ENCODE assay signal across 8 cellular contexts in the genomic region with DNA sequence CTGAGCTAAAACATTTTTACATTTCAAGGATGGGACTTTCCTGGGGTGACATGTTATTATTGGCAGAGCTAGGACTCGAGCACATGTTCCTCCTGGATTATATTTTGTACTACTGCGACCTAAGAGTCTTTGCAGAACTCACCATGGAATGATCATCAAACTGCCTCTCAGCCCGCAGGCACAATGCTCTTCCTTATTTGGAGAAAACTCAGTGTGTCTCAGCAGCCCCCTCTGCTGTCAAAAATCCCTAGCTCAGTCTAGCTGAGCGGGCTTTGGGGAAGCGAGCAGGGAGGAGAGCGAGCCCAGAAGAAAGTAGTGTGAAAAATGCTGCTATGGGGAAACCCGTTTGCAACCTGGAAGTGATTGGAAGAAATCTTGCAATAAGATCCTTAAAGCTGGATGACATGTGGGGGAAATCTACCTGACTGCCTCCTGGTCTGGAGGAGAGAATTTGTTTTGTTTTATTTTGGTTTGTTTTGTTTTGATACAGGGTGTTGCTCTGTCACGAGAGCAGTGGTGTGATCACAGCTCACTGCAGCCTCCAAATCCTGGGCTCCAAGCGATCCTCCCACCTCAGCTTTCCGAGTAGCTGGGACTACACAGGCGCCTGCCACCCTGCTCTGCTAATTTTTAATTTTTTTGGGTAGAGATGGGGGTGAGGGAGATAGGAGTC.
DNase-seq lines count a peak whose midpoint lies in the region; ATAC-seq and TF ChIP-seq lines count a peak whose summit lies in the region.

No MANE protein-coding gene starts in this region.

- H3F3A ChIP-seq in SK-N-SH (replicated peaks; ENCODE audit: insufficient read depth), result no peaks in the 10 kb centered on the region

- H3K27me3 ChIP-seq in SK-N-SH (ENCODE audit: insufficient read depth), result no peaks in the 10 kb centered on the region
- no peaks in the 10 kb centered on the region for H3K27me3 ChIP-seq in upper lobe of right lung

- ATAC-seq in activated naive CD4-positive, alpha-beta T cell treated with anti-CD3 and anti-CD28 coated beads, Interleukin-2, amount 50 U/mL, for 72 hours, result peak; percentile 81 to 98
- ATAC-seq in Right ventricle myocardium superior (ENCODE audit: poor library complexity) (peak; percentile 100), upper lobe of right lung (peak; percentile 100)

- H3K36me3 Mint-ChIP-seq in activated naive CD4-positive, alpha-beta T cell treated with anti-CD3 and anti-CD28 coated beads, Interleukin-2, amount 50 U/mL, for 72 hours, result no peaks in the 10 kb centered on the region

- TF ChIP-seq EP300 in SK-N-SH (IDR thresholded peaks at IDR 0.05; ENCODE audit: borderline replicate concordance in 1 of 2, low read depth in 1 of 2, low read length in 1 of 2), result no peak

- H4K20me1 ChIP-seq in SK-N-SH (ENCODE audit: insufficient read depth), result no peaks in the 10 kb centered on the region

- peak; percentile 91 for TF ChIP-seq CTCF in SK-N-SH (IDR thresholded peaks at IDR 0.05)
- peak; percentile 89 for TF ChIP-seq CTCF in upper lobe of right lung (IDR thresholded peaks at IDR 0.05)

- in situ Hi-C loops in G401 (cut with HindIII; ENCODE audit: low sequenced_read_pairs), result no loop called here

- H3K9ac ChIP-seq in SK-N-SH, result no peak overlapping the region

- 14% methylated on average over 11 of the region's 11 CpGs for WGBS in SK-N-SH (ENCODE audit: low lambda C conversion rate)

- H3K27ac Mint-ChIP-seq in activated naive CD4-positive, alpha-beta T cell treated with anti-CD3 and anti-CD28 coated beads, Interleukin-2, amount 50 U/mL, for 72 hours, result no peak overlapping the region

- H2AFZ ChIP-seq in SK-N-SH (ENCODE audit: low read depth), result peak overlapping the region; percentile 75; the same call in 1 of the 2 replicates

- peak; percentile 87 for DNase-seq in G401 (ENCODE audit: low spot score)
- peak; percentile 93 for DNase-seq in HCEC 1CT
- DNase-seq in NAMALWA (ENCODE audit: low spot score), result peak; percentile 96
- peak; percentile 77 for DNase-seq in SK-N-SH
- peak; percentile 64 to 78 for DNase-seq in activated naive CD4-positive, alpha-beta T cell treated with anti-CD3 and anti-CD28 coated beads, Interleukin-2, amount 50 U/mL, for 72 hours (ENCODE audit: low spot score in 2 of 2)
- peak; percentile 89 for DNase-seq in Right ventricle myocardium superior
- peak; percentile 93 for DNase-seq in posterior vena cava (ENCODE audit: low spot score)
- peak; percentile 84 for DNase-seq in upper lobe of right lung

- H3K79me2 ChIP-seq in SK-N-SH (ENCODE audit: insufficient read depth), result no peaks in the 10 kb centered on the region

- CTCF ChIA-PET in SK-N-SH (lab: Yijun Ruan, JAX), result interaction anchor here (0.6 to 4.9 kb wide), 50 partner anchors 9 to 1298 kb away, joined by 3 to 81 read pairs (median 6); a partner anchor contains a TSS

- no peak overlapping the region for H3K4me2 ChIP-seq in SK-N-SH

- H3K4me1 ChIP-seq in SK-N-SH (ENCODE audit: control insufficient read depth in 1 of 2, insufficient read depth in 2 of 2, low read depth in 1 of 2, low read length in 1 of 2) (no peaks in the 10 kb centered on the region; a peak in 1 of 4 replicates), upper lobe of right lung (no peaks in the 10 kb centered on the region)

- H3K36me3 ChIP-seq in SK-N-SH (replicated peaks in 1 of 2; ENCODE audit: control insufficient read depth in 1 of 2, insufficient read depth in 2 of 2, low read length in 1 of 2) (no peaks in the 10 kb centered on the region), upper lobe of right lung (no peaks in the 10 kb centered on the region)

- H3K4me3 ChIP-seq in SK-N-SH (ENCODE audit: low read depth in 2 of 2, low read length in 1 of 2), result peak overlapping the region in 1 of 2 experiments; percentile 1; a peak in 1 of 4 replicates
- H3K4me3 ChIP-seq in upper lobe of right lung, result no peak overlapping the region

- H3K27ac ChIP-seq in SK-N-SH (ENCODE audit: low read depth in 2 of 2, low read length in 1 of 2), result no peak overlapping the region
- no peak overlapping the region for H3K27ac ChIP-seq in upper lobe of right lung

- POLR2A ChIA-PET in SK-N-SH (lab: Yijun Ruan, JAX), result interaction anchor here (0.6 kb wide), 1 partner anchor 34 kb away, joined by 3 read pairs; no protein-coding TSS in a partner anchor

- intact Hi-C loops in Right ventricle myocardium superior (cut with DNase I) (loop anchor here (2.0 to 5.0 kb wide), 2 partner anchors 92 to 132 kb away; a partner anchor contains a TSS), posterior vena cava (cut with DNase I) (no loop called here), upper lobe of right lung (cut with DNase I) (no loop called here)

- no peaks in the 10 kb centered on the region for H3K9me3 Mint-ChIP-seq in activated naive CD4-positive, alpha-beta T cell treated with anti-CD3 and anti-CD28 coated beads, Interleukin-2, amount 50 U/mL, for 72 hours

- no peaks in the 10 kb centered on the region for H3K9me2 ChIP-seq in SK-N-SH

- no peaks in the 10 kb centered on the region for H3K9me3 ChIP-seq in SK-N-SH
- no peaks in the 10 kb centered on the region for H3K9me3 ChIP-seq in upper lobe of right lung

- TF ChIP-seq RAD21 in SK-N-SH (IDR thresholded peaks at IDR 0.05; ENCODE audit: low read length), result peak; percentile 83

TF ChIP-seq in SK-N-SH, 30 proteins besides CTCF, POLR2A, EP300 and RAD21:
- TF ChIP-seq TAF1 (IDR thresholded peaks at IDR 0.05; ENCODE audit: borderline replicate concordance, low read depth, low read length), result no peak
- peak; percentile 84 for TF ChIP-seq SMC3 (IDR thresholded peaks at IDR 0.05; ENCODE audit: low read depth, low read length)
- TF ChIP-seq, protein P1, sequence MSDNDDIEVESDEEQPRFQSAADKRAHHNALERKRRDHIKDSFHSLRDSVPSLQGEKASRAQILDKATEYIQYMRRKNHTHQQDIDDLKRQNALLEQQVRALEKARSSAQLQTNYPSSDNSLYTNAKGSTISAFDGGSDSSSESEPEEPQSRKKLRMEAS (IDR thresholded peaks at IDR 0.05; ENCODE audit: low read depth), result 0 out of 2 replicates have a peak, but pooled peaks have one; percentile 19
- peak; percentile 50 for TF ChIP-seq CHD2 (IDR thresholded peaks at IDR 0.05; ENCODE audit: low read length, partially characterized antibody)
- TF ChIP-seq MXI1 (IDR thresholded peaks at IDR 0.05; ENCODE audit: low read depth, low read length), result peak; percentile 53; the same call in 1 of the 2 replicates
- TF ChIP-seq, protein P2, sequence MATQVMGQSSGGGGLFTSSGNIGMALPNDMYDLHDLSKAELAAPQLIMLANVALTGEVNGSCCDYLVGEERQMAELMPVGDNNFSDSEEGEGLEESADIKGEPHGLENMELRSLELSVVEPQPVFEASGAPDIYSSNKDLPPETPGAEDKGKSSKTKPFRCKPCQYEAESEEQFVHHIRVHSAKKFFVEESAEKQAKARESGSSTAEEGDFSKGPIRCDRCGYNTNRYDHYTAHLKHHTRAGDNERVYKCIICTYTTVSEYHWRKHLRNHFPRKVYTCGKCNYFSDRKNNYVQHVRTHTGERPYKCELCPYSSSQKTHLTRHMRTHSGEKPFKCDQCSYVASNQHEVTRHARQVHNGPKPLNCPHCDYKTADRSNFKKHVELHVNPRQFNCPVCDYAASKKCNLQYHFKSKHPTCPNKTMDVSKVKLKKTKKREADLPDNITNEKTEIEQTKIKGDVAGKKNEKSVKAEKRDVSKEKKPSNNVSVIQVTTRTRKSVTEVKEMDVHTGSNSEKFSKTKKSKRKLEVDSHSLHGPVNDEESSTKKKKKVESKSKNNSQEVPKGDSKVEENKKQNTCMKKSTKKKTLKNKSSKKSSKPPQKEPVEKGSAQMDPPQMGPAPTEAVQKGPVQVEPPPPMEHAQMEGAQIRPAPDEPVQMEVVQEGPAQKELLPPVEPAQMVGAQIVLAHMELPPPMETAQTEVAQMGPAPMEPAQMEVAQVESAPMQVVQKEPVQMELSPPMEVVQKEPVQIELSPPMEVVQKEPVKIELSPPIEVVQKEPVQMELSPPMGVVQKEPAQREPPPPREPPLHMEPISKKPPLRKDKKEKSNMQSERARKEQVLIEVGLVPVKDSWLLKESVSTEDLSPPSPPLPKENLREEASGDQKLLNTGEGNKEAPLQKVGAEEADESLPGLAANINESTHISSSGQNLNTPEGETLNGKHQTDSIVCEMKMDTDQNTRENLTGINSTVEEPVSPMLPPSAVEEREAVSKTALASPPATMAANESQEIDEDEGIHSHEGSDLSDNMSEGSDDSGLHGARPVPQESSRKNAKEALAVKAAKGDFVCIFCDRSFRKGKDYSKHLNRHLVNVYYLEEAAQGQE (IDR thresholded peaks at IDR 0.05; ENCODE audit: low read depth, low read length), result no peak
- TF ChIP-seq TEAD4 (IDR thresholded peaks at IDR 0.05; ENCODE audit: borderline replicate concordance, insufficient read depth), result 0 out of 2 replicates have a peak, but pooled peaks have one; percentile 40
